8 cellular contexts compared by ENCODE assay signal in the genomic region with DNA sequence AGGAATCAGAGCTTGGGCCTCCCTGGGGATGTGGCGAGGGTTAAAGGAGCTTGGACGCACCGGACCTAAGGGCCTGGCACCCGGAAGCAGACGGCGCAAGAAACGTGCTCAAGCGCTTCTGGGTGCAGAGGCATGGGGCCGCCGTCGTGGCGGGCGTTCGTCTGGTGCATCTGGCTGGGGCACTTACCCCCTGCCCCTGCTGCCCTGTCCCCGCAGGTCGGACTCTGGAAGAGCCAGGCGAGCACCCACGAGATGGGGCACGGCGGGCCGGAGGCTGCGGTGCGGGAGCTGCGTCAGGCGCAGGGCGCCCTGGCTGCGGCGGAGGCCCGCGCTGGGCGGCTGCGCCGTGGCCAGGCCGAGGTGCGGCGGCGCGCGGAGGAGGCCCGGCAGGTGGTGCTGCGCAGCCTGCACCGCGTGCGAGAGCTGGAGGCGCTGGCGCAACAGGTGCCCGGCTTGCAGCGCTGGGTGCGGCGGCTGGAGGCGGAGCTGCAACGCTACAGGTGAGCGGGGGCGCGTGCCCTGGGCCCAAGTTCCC. TPM values are rescaled to one million over a fixed set of nuclear protein-coding genes. Genes with fewer than 3 reads are reported as not detected.
DNase-seq lines count a peak whose midpoint lies in the region; ATAC-seq and TF ChIP-seq lines count a peak whose summit lies in the region.

No MANE protein-coding gene starts in this region.

- no peaks in the 10 kb centered on the region for H3K36me3 Mint-ChIP-seq in Calu3 (ENCODE audit: insufficient read depth, unreplicated experiment)
- H3K36me3 Mint-ChIP-seq in activated naive CD4-positive, alpha-beta T cell treated with anti-CD3 and anti-CD28 coated beads for 36 hours (ENCODE audit: low read depth), result no peaks in the 10 kb centered on the region

- TF ChIP-seq CTCF in Calu3 (IDR thresholded peaks at IDR 0.05; ENCODE audit: unreplicated experiment), result peak; percentile 52
- TF ChIP-seq CTCF in transverse colon (IDR thresholded peaks at IDR 0.05), result peak in 2 of 5 experiments; percentile 14 to 36

- H3K36me3 ChIP-seq in transverse colon (no peaks in the 10 kb centered on the region), aorta (ENCODE audit: control insufficient read depth in 1 of 2, insufficient read depth in 2 of 2, low read length in 1 of 2) (no peaks in the 10 kb centered on the region)

- in situ Hi-C loops in transverse colon (cut with MboI; ENCODE audit: low pct_ligation_motif_present in 1 of 4, low pct_unique_long_range_greater_than_20kb in 1 of 4, low sequenced_read_pairs in 3 of 4), result no loop called here

- no TSS peak for BruUV-seq in Calu3 (replicated peaks; lab: Mats Ljungman, UMichigan)

- H3K4me3 Mint-ChIP-seq in Calu3 (ENCODE audit: low read depth, unreplicated experiment), result peak overlapping the region; percentile 56
- H3K4me3 Mint-ChIP-seq in activated naive CD4-positive, alpha-beta T cell treated with anti-CD3 and anti-CD28 coated beads for 36 hours, result peak overlapping the region; percentile 53

- H3K27me3 ChIP-seq in transverse colon (peaks cover 47% of the 10 kb centered on the region), aorta (ENCODE audit: control insufficient read depth in 1 of 2, insufficient read depth in 2 of 2, low read length in 1 of 2) (no peaks in the 10 kb centered on the region)

- ATAC-seq in aorta (ENCODE audit: low FRiP score) (no peak), GM21619 (IDR thresholded peaks at IDR 0.05; ENCODE audit: unreplicated experiment) (no peak)

- CTCF ChIA-PET in Calu3 (lab: Charles Lee), result interaction anchor here (0.6 to 1.6 kb wide), 10 partner anchors 9 to 242 kb away, joined by 3 to 24 read pairs (median 4); a partner anchor contains a TSS
- CTCF ChIA-PET in activated naive CD4-positive, alpha-beta T cell treated with anti-CD3 and anti-CD28 coated beads for 36 hours (lab: Charles Lee), result interaction anchor here (0.8 to 8.4 kb wide), 8 partner anchors 8 to 243 kb away, joined by 3 to 74 read pairs (median 4); no protein-coding TSS in a partner anchor

- intact Hi-C loops in Calu3 (cut with micrococcal nuclease; ENCODE audit: unreplicated experiment), result no loop called here
- intact Hi-C loops in activated naive CD4-positive, alpha-beta T cell treated with anti-CD3 and anti-CD28 coated beads for 36 hours (cut with micrococcal nuclease), result loop anchor here (1.0 to 5.0 kb wide), 5 partner anchors 13 to 242 kb away; a partner anchor contains a TSS
- intact Hi-C loops in transverse colon (cut with DNase I; ENCODE audit: low total_unique reads), result no loop called here
- intact Hi-C loops in aorta (cut with DNase I), result no loop called here

- 15% methylated on average over 14 of the region's 55 CpGs; no CpG with 5 or more reads in 1 of the 2 donors for WGBS in transverse colon (ENCODE audit: low coverage in 1 of 2), 2 donors
- 4 to 6% methylated on average over 41 to 55 of the region's 55 CpGs for WGBS in aorta, 2 donors

- H3K9me3 ChIP-seq in transverse colon (no peaks in the 10 kb centered on the region), aorta (ENCODE audit: control insufficient read depth, low read length) (no peaks in the 10 kb centered on the region)

- peaks cover 13 to 52% (median 41%) of the 10 kb centered on the region in 4 donors for H3K4me1 ChIP-seq in transverse colon
- no peaks in the 10 kb centered on the region for H3K4me1 ChIP-seq in aorta (ENCODE audit: control insufficient read depth in 1 of 2, insufficient read depth in 2 of 2, low read length in 2 of 2)

- peak overlapping the region; percentile 37 to 74 (median 52) for H3K27ac ChIP-seq in transverse colon
- H3K27ac ChIP-seq in aorta (ENCODE audit: low read depth in 1 of 2, low read length in 2 of 2), result no peak overlapping the region

- peak; percentile 93 for DNase-seq in Calu3
- DNase-seq in NCI-H526 treated with DMSO at 0.1 percent for 48 hours (lab: John Stamatoyannopoulos, UW), result peak; percentile 24
- DNase-seq in activated naive CD4-positive, alpha-beta T cell treated with anti-CD3 and anti-CD28 coated beads for 36 hours, result peak; percentile 69
- DNase-seq in left kidney (ENCODE audit: low read depth, low spot score), result peak; percentile 83
- DNase-seq in transverse colon, result peak; percentile 75
- no peak for DNase-seq in aorta
- DNase-seq in amygdala (lab: John Stamatoyannopoulos, UW), result no peak

- peak overlapping the region; percentile 30 for H3K27ac Mint-ChIP-seq in Calu3 (ENCODE audit: unreplicated experiment)
- H3K27ac Mint-ChIP-seq in activated naive CD4-positive, alpha-beta T cell treated with anti-CD3 and anti-CD28 coated beads for 36 hours, result no peak overlapping the region

- peak overlapping the region in 3 of 4 donors; percentile 10 to 35 (median 21) for H3K4me3 ChIP-seq in transverse colon
- no peak overlapping the region for H3K4me3 ChIP-seq in aorta (ENCODE audit: low read length in 2 of 2)

- H3K4me1 Mint-ChIP-seq in Calu3 (ENCODE audit: low read depth, unreplicated experiment), result peaks cover 21% of the 10 kb centered on the region
- peaks cover 36% of the 10 kb centered on the region for H3K4me1 Mint-ChIP-seq in activated naive CD4-positive, alpha-beta T cell treated with anti-CD3 and anti-CD28 coated beads for 36 hours (ENCODE audit: low read depth)

- no peaks in the 10 kb centered on the region for H3K9me3 Mint-ChIP-seq in Calu3 (ENCODE audit: low read depth, unreplicated experiment)
- no peaks in the 10 kb centered on the region for H3K9me3 Mint-ChIP-seq in activated naive CD4-positive, alpha-beta T cell treated with anti-CD3 and anti-CD28 coated beads for 36 hours

- TF ChIP-seq EP300 in transverse colon (IDR thresholded peaks at IDR 0.05; ENCODE audit: low read depth), result no peak

- H3K27me3 Mint-ChIP-seq in Calu3 (ENCODE audit: unreplicated experiment), result peaks cover 65% of the 10 kb centered on the region
- peaks cover 21% of the 10 kb centered on the region for H3K27me3 Mint-ChIP-seq in activated naive CD4-positive, alpha-beta T cell treated with anti-CD3 and anti-CD28 coated beads for 36 hours (ENCODE audit: low read depth)

- no peak for TF ChIP-seq POLR2A in transverse colon (IDR thresholded peaks at IDR 0.05)

RNA-seq across cellular contexts. Expression of a gene that starts 2.5 kb away (rescaled TPM):
- total RNA-seq in Calu3 (2022) (0.15 TPM in 1 of 2 replicates, not detected in the other), transverse colon (1 to 10 TPM in 3 of 4 donors, under 1 TPM in 1; 0.75 to 2.2 (median 1.7) TPM), aorta (1 to 10 TPM; 1.5 to 3.1 TPM)
- total RNA-seq in activated naive CD4-positive, alpha-beta T cell treated with anti-CD3 and anti-CD28 coated beads for 36 hours, result under 1 TPM; 0.10 to 0.20 TPM
- polyA plus RNA-seq in aorta, result under 1 TPM; 0.13 to 0.50 TPM

RNA-seq across cellular contexts. Expression of a gene that starts 9.8 kb away (rescaled TPM):
- 0.92 and 1.3 TPM in 2 replicates for total RNA-seq in Calu3 (2022)
- under 1 TPM; 0.32 to 0.48 TPM for total RNA-seq in activated naive CD4-positive, alpha-beta T cell treated with anti-CD3 and anti-CD28 coated beads for 36 hours
- total RNA-seq in transverse colon, result 1 to 10 TPM in 1 of 4 donors, under 1 TPM in 1, not detected in 2; 0.95 to 1.2 TPM
- total RNA-seq in aorta, result 1 to 10 TPM in 1 of 2 donors, under 1 TPM in 1; 0.62 to 1.2 TPM
- not detected for polyA plus RNA-seq in aorta

RNA-seq across cellular contexts. Expression of a gene that starts 56.9 kb away (rescaled TPM):
- not detected in 2 replicates for total RNA-seq in Calu3 (2022)
- not detected for total RNA-seq in activated naive CD4-positive, alpha-beta T cell treated with anti-CD3 and anti-CD28 coated beads for 36 hours
- 1 to 10 TPM in 1 of 4 donors, under 1 TPM in 1, not detected in 2; 0.64 to 1.2 TPM for total RNA-seq in transverse colon
- total RNA-seq in aorta, result not detected
- not detected for polyA plus RNA-seq in aorta

Comparison
In these comparisons a context has a peak if more than half of its experiments do, and no peak if none do; other contexts are left out.
1. DNase-seq: peak in Calu3 (single experiment), NCI-H526 treated with DMSO at 0.1 percent for 48 hours (single experiment), activated naive CD4-positive, alpha-beta T cell treated with anti-CD3 and anti-CD28 coated beads for 36 hours (single experiment), left kidney (single experiment) and transverse colon (single experiment); none in aorta (0 of 2) and amygdala (0 of 56).
2. H3K27ac ChIP-seq: peak in transverse colon (4 of 4); none in aorta (0 of 2).
3. H3K4me3 ChIP-seq: peak in transverse colon (3 of 4); none in aorta (0 of 2).